Comparison of ENCODE assay signal across 8 cellular contexts in genomic region chr3:55946574-55947160, GRCh38.
"Had no signal": no experiment of that assay in that cellular context is flagged by ENCODE, and none has a peak within 500 bp of the region (broad histone marks: within the 10 kb centered on the region; RNA-seq: fewer than 3 reads in every experiment).

No MANE protein-coding gene starts in this region.

- H3K4me3 ChIP-seq: GM12878 had no signal

- FAIRE-seq: G401.6, GM12878, GM12891, GM12892, GM18507, GM19239 had no signal

- ATAC-seq: GM12878 had no signal

- DNase-seq: GDM1, GF-D8 had no signal
